Comparison of ENCODE assay signal across 24 cellular contexts in the genomic region with DNA sequence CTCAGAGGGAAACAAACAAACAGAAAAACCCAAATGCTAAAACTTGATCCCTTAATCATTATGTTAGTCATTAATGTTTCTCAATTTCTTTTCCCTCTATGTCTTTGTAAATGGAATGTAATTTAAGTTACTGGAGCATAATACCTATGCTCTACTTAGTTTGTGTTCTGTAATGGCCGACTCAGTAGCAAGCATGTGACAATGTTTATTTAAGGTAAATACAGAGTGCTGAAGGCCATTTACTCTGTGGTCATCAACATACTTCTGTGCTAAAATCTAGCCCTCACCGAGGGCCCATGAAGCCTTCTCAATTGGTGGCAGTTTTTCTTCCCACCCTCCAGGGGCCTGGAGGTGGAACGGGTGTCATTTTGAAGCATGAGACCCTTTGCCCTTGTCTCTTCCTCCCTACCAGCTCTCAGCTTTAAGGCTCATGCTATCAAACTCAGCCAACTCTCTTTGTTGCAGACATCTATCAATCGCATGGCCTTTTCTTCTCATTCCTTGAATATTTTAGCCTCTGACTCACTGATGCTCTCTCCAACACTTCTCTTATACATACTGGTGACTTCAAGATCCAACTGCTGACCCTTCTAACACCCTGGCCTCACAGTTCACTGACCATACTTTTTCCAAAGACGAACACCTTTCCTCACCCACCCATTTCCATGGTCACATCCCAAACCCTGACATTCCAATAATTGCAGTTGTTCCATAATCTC. TPM values are rescaled to one million over a fixed set of nuclear protein-coding genes. Genes with fewer than 3 reads are reported as not detected.
DNase-seq lines count a peak whose midpoint lies in the region; ATAC-seq and TF ChIP-seq lines count a peak whose summit lies in the region.
"Had no signal": no experiment of that assay in that cellular context is flagged by ENCODE, and none has a peak within 500 bp of the region (broad histone marks: within the 10 kb centered on the region; RNA-seq: fewer than 3 reads in every experiment).

No MANE protein-coding gene starts in this region.

- no peaks in the 10 kb centered on the region for H3K27me3 ChIP-seq in subcutaneous abdominal adipose tissue (ENCODE audit: control insufficient read depth in 5 of 5, insufficient read depth in 4 of 5, low read length in 5 of 5)
- no peaks in the 10 kb centered on the region for H3K27me3 ChIP-seq in stomach
- H3K27me3 ChIP-seq: BLaER1 treated with 17β-estradiol and CSF1 and Interleukin-3, amounts not matched to agents 10 nM and 100 nM; pancreas; sigmoid colon had no signal

- H3K4me1 ChIP-seq in subcutaneous abdominal adipose tissue (ENCODE audit: control insufficient read depth in 5 of 5, insufficient read depth in 5 of 5, low read length in 5 of 5) = peaks cover 0 to 17% (median 8%) of the 10 kb centered on the region in 5 donors
- H3K4me1 ChIP-seq in stomach = peaks cover 0 to 8% (median 3%) of the 10 kb centered on the region in 4 donors
- H3K4me1 ChIP-seq: pancreas had no signal

- H3K27ac ChIP-seq in subcutaneous abdominal adipose tissue (ENCODE audit: low read depth, low read length) (peak overlapping the region; percentile 0), stomach (no peak overlapping the region)
- H3K27ac ChIP-seq: BLaER1 treated with 17β-estradiol and CSF1 and Interleukin-3, amounts not matched to agents 10 nM and 100 nM; HL-60; pancreas; sigmoid colon; VCaP had no signal

- H3K9ac ChIP-seq in subcutaneous abdominal adipose tissue (ENCODE audit: low read length in 5 of 5) = no peak overlapping the region
- H3K9ac ChIP-seq: BLaER1 treated with 17β-estradiol and CSF1 and Interleukin-3, amounts not matched to agents 10 nM and 100 nM had no signal

- TF ChIP-seq EP300 in stomach (IDR thresholded peaks at IDR 0.05) = no peak

- H3K36me3 ChIP-seq in subcutaneous abdominal adipose tissue (ENCODE audit: control insufficient read depth in 5 of 5, insufficient read depth in 5 of 5, low read length in 5 of 5) (peaks cover 61 to 88% (median 72%) of the 10 kb centered on the region in 5 donors), stomach (peaks cover 49 to 100% (median 98%) of the 10 kb centered on the region in 4 donors)

- intact Hi-C loops in stomach (cut with DNase I; ENCODE audit: low total_unique reads) = no loop called here

- 73 to 78% (median 75%) methylated on average over 4 to 5 of the region's 5 CpGs for WGBS in stomach, 5 donors

- DNase-seq in HCEC 1CT (peak; percentile 56), RPMI7951 (ENCODE audit: low read depth) (peak; percentile 62), foreskin melanocyte (peak; percentile 51), stomach (no peak), putamen (ENCODE audit: low spot score) (no peak), NCI-H1930 (lab: John Stamatoyannopoulos, UW) (no peak)
- DNase-seq: activated CD8-positive, alpha-beta T cell treated with anti-CD3 and anti-CD28 coated beads for 36 hours; activated naive CD4-positive, alpha-beta T cell treated with anti-CD3 and anti-CD28 coated beads, Interleukin-2, amount 50 U/mL, for 16 hours; activated T-cell treated with anti-CD3 and anti-CD28 coated beads, Interleukin-2, amount 50 U/mL, for 24 hours; HFFc6; hypothalamus; KG1; naive thymus-derived CD4-positive, alpha-beta T cell; NCI-H2081 treated with DMSO at 0.1 percent for 48 hours; NCI-H510A treated with DMSO at 0.1 percent for 48 hours; pancreas; Right ventricle myocardium superior; sigmoid colon; stimulated activated CD4-positive, alpha-beta T cell treated with anti-CD3 and anti-CD28 coated beads, Interleukin-1b, Interleukin-23, amount 100 ng/mL, for 48 hours had no signal

- TF ChIP-seq POLR2A in stomach (IDR thresholded peaks at IDR 0.05) = no peak

- ATAC-seq in GM18519 (IDR thresholded peaks at IDR 0.05; ENCODE audit: low FRiP score, unreplicated experiment) = no peak
- ATAC-seq: naive thymus-derived CD4-positive, alpha-beta T cell had no signal

- no peak for TF ChIP-seq CTCF in stomach (IDR thresholded peaks at IDR 0.05)

- H3K4me3 ChIP-seq in subcutaneous abdominal adipose tissue (ENCODE audit: low read depth in 1 of 5, low read length in 5 of 5) = no peak overlapping the region
- H3K4me3 ChIP-seq in stomach = no peak overlapping the region
- H3K4me3 ChIP-seq: BLaER1 treated with 17β-estradiol and CSF1 and Interleukin-3, amounts not matched to agents 10 nM and 100 nM; pancreas; sigmoid colon had no signal

- no peaks in the 10 kb centered on the region for H3K9me3 ChIP-seq in subcutaneous abdominal adipose tissue (ENCODE audit: control insufficient read depth in 5 of 5, low read length in 5 of 5)
- H3K9me3 ChIP-seq in stomach = no peaks in the 10 kb centered on the region
- H3K9me3 ChIP-seq: BLaER1 treated with 17β-estradiol and CSF1 and Interleukin-3, amounts not matched to agents 10 nM and 100 nM; pancreas; sigmoid colon had no signal

RNA-seq across cellular contexts. Expression of a gene that starts 48.2 kb away (rescaled TPM):
- total RNA-seq in RPMI7951 (2014; rRNA removed; shearing (Covaris generic)) = 24.3 and 27.2 TPM in 2 replicates
- 10 to 100 TPM; 29.8 to 39.3 (median 31.5) TPM for total RNA-seq in stomach
- 10 to 100 TPM in 2 of 3 donors, 1 to 10 TPM in 1; 8.6 to 22.9 (median 17.7) TPM for polyA plus RNA-seq in stomach

Comparison
In these comparisons a context has a peak if more than half of its experiments do, and no peak if none do; other contexts are left out.
1. DNase-seq: peak in HCEC 1CT (single experiment), RPMI7951 (single experiment) and foreskin melanocyte (single experiment); none in stomach (single experiment), putamen (single experiment) and NCI-H1930 (0 of 2).